In genomic region chr1:30790850-30791778, GRCh38 we compare ENCODE assay signal across 1 cellular context.
A peak's percentile ranks its signal among the peaks of the same experiment; 100 is the strongest.
TF ChIP-seq lines count a peak whose summit lies in the region.

No MANE protein-coding gene starts in this region.

TF ChIP-seq in HEK293, 187 proteins besides CTCF, POLR2A, EP300 and RAD21 (continued from another document):
- no peak for TF ChIP-seq ZNF518A (tag by site-specific recombination; conservative IDR thresholded peaks at IDR 0.05; ENCODE audit: low read depth)
- TF ChIP-seq ZNF514 (tag by site-specific recombination; IDR thresholded peaks at IDR 0.05) = 0 out of 2 replicates have a peak, but pooled peaks have one; percentile 8
- 0 out of 2 replicates have a peak, but pooled peaks have one; percentile 5 for TF ChIP-seq ZNF704 (tag by site-specific recombination; IDR thresholded peaks at IDR 0.05)
